17 cellular contexts compared by ENCODE assay signal in the genomic region with DNA sequence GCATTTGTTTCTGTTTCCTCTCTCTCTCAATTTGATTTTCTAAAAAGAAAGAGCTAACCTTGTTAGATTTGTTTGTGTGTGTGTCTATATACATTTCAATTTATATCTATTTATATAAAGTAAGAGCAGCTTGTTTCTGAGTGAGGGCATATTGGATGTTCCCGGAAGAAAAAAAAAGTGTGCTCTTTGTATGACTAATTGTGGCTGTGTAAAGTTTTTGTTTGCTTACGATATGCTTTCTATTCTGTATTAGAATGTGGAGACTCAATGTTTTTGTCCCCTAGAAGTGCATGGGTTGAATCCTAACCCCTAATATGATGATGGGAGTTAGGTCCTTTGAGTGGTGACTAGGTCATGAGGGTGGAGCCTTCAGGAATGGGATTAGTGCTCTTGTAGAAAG.
DNase-seq lines count a peak whose midpoint lies in the region; ATAC-seq lines count a peak whose summit lies in the region.
"Had no signal": no experiment of that assay in that cellular context is flagged by ENCODE, and none has a peak within 500 bp of the region (broad histone marks: within the 10 kb centered on the region; RNA-seq: fewer than 3 reads in every experiment).

No MANE protein-coding gene starts in this region.

- no peak overlapping the region for H2BK5ac ChIP-seq in mesenchymal stem cell (ENCODE audit: low read depth, low read length, poor library complexity, severe bottlenecking)

- no peak overlapping the region for H3K4me3 ChIP-seq in adipocyte (ENCODE audit: low read length)
- H3K4me3 ChIP-seq in mesenchymal stem cell (ENCODE audit: insufficient read depth in 1 of 2, low read depth in 1 of 2, low read length in 2 of 2) = no peak overlapping the region
- H3K4me3 ChIP-seq in H7 (ENCODE audit: insufficient read depth, low read depth, low read length) = no peak overlapping the region
- H3K4me3 ChIP-seq: gastrocnemius medialis, thyroid gland had no signal

- H3K9me3 ChIP-seq in adipocyte (ENCODE audit: control insufficient read depth, low read length) = no peaks in the 10 kb centered on the region
- no peaks in the 10 kb centered on the region for H3K9me3 ChIP-seq in mesenchymal stem cell (ENCODE audit: control insufficient read depth, low read length)
- H3K9me3 ChIP-seq: gastrocnemius medialis, thyroid gland had no signal

- H3K27me3 ChIP-seq in adipocyte (replicated peaks; ENCODE audit: control insufficient read depth, insufficient read depth, low read length) (no peaks in the 10 kb centered on the region), mesenchymal stem cell (ENCODE audit: control insufficient read depth in 1 of 2, insufficient read depth in 1 of 2, low read length in 2 of 2) (no peaks in the 10 kb centered on the region), H7 (ENCODE audit: control insufficient read depth, insufficient read depth, low read length) (no peaks in the 10 kb centered on the region)
- H3K27me3 ChIP-seq: gastrocnemius medialis, thyroid gland had no signal

- H2AFZ ChIP-seq in mesenchymal stem cell (ENCODE audit: low read depth, low read length) = no peak overlapping the region

- no peak overlapping the region for H3K4me2 ChIP-seq in mesenchymal stem cell (ENCODE audit: low read length, poor library complexity, severe bottlenecking)

- ATAC-seq in HG02798 (IDR thresholded peaks at IDR 0.05; ENCODE audit: poor library complexity, unreplicated experiment) = peak; percentile 42
- ATAC-seq: gastrocnemius medialis, T-helper 17 cell had no signal

- H3K36me3 ChIP-seq in adipocyte (ENCODE audit: control insufficient read depth, insufficient read depth, low read length, severe bottlenecking) = no peaks in the 10 kb centered on the region
- no peaks in the 10 kb centered on the region for H3K36me3 ChIP-seq in mesenchymal stem cell (ENCODE audit: control insufficient read depth in 1 of 2, insufficient read depth in 2 of 2, low read depth in 1 of 2, low read length in 2 of 2)
- H3K36me3 ChIP-seq in H7 (replicated peaks; ENCODE audit: control insufficient read depth, insufficient read depth, low read length) = no peaks in the 10 kb centered on the region
- H3K36me3 ChIP-seq: gastrocnemius medialis, thyroid gland had no signal

- no peak overlapping the region for H3K14ac ChIP-seq in mesenchymal stem cell (ENCODE audit: low read length in 2 of 2)

- H3K18ac ChIP-seq in mesenchymal stem cell (ENCODE audit: low read depth in 1 of 2, low read length in 2 of 2) = no peak overlapping the region

- H2AK5ac ChIP-seq in mesenchymal stem cell (ENCODE audit: low read length, severe bottlenecking) = no peak overlapping the region

- no peak overlapping the region for H3K23ac ChIP-seq in mesenchymal stem cell (ENCODE audit: low read length in 2 of 2)

- 82% methylated on average over 2 of the region's 2 CpGs for WGBS in mesenchymal stem cell

- H3K4ac ChIP-seq in mesenchymal stem cell (ENCODE audit: low read depth in 1 of 2, low read length in 2 of 2) = no peak overlapping the region

- peak; percentile 24 for DNase-seq in DMS53 (lab: John Stamatoyannopoulos, UW)
- DNase-seq in DMS53 treated with DMSO at 0.1 percent for 48 hours (lab: John Stamatoyannopoulos, UW; ENCODE audit: unreplicated experiment) = no peak
- DNase-seq in adipocyte (ENCODE audit: low read depth) = peak; percentile 27
- DNase-seq in mesenchymal stem cell = peak; percentile 38
- no peak for DNase-seq in iPS-NIHi11 (ENCODE audit: low spot score)
- DNase-seq in NCI-H1417 treated with DMSO at 0.1 percent for 48 hours (lab: John Stamatoyannopoulos, UW) = no peak
- no peak for DNase-seq in H7
- DNase-seq: activated naive CD4-positive, alpha-beta T cell treated with Interleukin-2 at 50 U/mL for 16 hours; cortex of kidney; gastrocnemius medialis; Kasumi-1; NCI-H1092 treated with DMSO at 0.1 percent for 48 hours; SHP77; T-helper 17 cell; thyroid gland had no signal

- H4K91ac ChIP-seq in mesenchymal stem cell (ENCODE audit: low read length) = no peak overlapping the region

- no peak overlapping the region for H2BK12ac ChIP-seq in mesenchymal stem cell (ENCODE audit: low read length in 2 of 2)

- H4K8ac ChIP-seq in mesenchymal stem cell (ENCODE audit: low read length) = no peak overlapping the region

- H3K79me1 ChIP-seq in mesenchymal stem cell (replicated peaks; ENCODE audit: low read length, poor library complexity, severe bottlenecking) = no peaks in the 10 kb centered on the region

- H3K4me1 ChIP-seq in adipocyte (ENCODE audit: control insufficient read depth, insufficient read depth, low read length) (peaks cover 10% of the 10 kb centered on the region), mesenchymal stem cell (ENCODE audit: control insufficient read depth, insufficient read depth, low read depth, low read length) (peaks cover 2% of the 10 kb centered on the region)
- H3K4me1 ChIP-seq: gastrocnemius medialis had no signal

- no peak overlapping the region for H2BK120ac ChIP-seq in mesenchymal stem cell (ENCODE audit: low read depth, low read length)

- H3K27ac ChIP-seq in mesenchymal stem cell (ENCODE audit: low read length, poor library complexity, severe bottlenecking) = no peak overlapping the region
- H3K27ac ChIP-seq: 22Rv1, gastrocnemius medialis, thyroid gland had no signal

- H2BK15ac ChIP-seq in mesenchymal stem cell (ENCODE audit: low read depth, poor library complexity, severe bottlenecking) = no peak overlapping the region

- H3K9ac ChIP-seq in adipocyte (ENCODE audit: low read length) = no peak overlapping the region
- no peak overlapping the region for H3K9ac ChIP-seq in mesenchymal stem cell (ENCODE audit: low read length)

Comparison
In these comparisons a context has a peak if more than half of its experiments do, and no peak if none do; other contexts are left out.
1. DNase-seq: peak in DMS53 (single experiment), adipocyte (single experiment) and mesenchymal stem cell (single experiment); none in DMS53 treated with DMSO at 0.1 percent for 48 hours (single experiment), iPS-NIHi11 (single experiment), NCI-H1417 treated with DMSO at 0.1 percent for 48 hours (single experiment) and H7 (single experiment).